ENCODE assay signal across 23 cellular contexts in the genomic region with DNA sequence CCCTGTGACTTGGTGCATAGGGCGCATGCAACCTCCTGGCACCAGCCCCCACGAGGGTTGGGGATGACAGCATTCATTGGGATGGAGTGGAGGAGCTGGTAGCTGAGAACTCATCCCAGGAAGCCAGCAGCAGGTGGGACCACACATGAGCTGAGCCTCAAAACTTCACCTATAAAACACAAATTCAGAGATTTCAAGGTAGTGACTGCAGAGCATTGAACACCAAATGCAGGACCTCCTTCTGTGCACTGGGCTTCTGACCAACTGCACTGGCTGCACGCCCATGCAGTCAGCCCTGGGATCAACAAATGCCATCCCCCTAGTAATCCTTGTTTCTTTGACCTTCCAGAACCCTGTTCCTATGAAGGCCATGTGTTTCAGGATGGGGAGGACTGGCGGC.
"Had no signal": no experiment of that assay in that cellular context is flagged by ENCODE, and none has a peak within 500 bp of the region (broad histone marks: within the 10 kb centered on the region; RNA-seq: fewer than 3 reads in every experiment).

No MANE protein-coding gene starts in this region.

- ATAC-seq: Right ventricle myocardium inferior, SK-N-SH treated with all-trans-retinoic acid at 6 μM for 48 hours, T-helper 17 cell had no signal

- DNase-seq: KBM-7; MV-4-11; NCI-H1048; NCI-H1105; NCI-H1417; NCI-H1436 treated with DMSO at 0.1 percent for 48 hours; NCI-H1694; NCI-H187 treated with DMSO at 0.1 percent for 48 hours; NCI-H2029 treated with DMSO at 0.1 percent for 48 hours; NCI-H2171 treated with DMSO at 0.1 percent for 48 hours; NCI-H226; NCI-H510A treated with DMSO at 0.1 percent for 48 hours; NCI-H526; NCI-H748 treated with DMSO at 0.1 percent for 48 hours; NK-92 treated with Interleukin-12 subunit alpha and Interleukin-12 subunit beta, amount 100 ng/mL, for 24 hours; OCI-M1; PC-9; Peyer's patch; SIG-M5; T-helper 1 cell; T-helper 17 cell had no signal

- H3K27me3 ChIP-seq: Peyer's patch had no signal

- H3K4me2 ChIP-seq: PC-9 had no signal

- H3K4me1 ChIP-seq: Peyer's patch had no signal

- H3K9me3 ChIP-seq: Peyer's patch had no signal

- H3K4me3 ChIP-seq: PC-9, Peyer's patch had no signal

- H3K27ac ChIP-seq: PC-9, Peyer's patch had no signal

- H3K36me3 ChIP-seq: Peyer's patch had no signal

- H2AFZ ChIP-seq: PC-9 had no signal
